1 cellular context compared by ENCODE assay signal in the genomic region with DNA sequence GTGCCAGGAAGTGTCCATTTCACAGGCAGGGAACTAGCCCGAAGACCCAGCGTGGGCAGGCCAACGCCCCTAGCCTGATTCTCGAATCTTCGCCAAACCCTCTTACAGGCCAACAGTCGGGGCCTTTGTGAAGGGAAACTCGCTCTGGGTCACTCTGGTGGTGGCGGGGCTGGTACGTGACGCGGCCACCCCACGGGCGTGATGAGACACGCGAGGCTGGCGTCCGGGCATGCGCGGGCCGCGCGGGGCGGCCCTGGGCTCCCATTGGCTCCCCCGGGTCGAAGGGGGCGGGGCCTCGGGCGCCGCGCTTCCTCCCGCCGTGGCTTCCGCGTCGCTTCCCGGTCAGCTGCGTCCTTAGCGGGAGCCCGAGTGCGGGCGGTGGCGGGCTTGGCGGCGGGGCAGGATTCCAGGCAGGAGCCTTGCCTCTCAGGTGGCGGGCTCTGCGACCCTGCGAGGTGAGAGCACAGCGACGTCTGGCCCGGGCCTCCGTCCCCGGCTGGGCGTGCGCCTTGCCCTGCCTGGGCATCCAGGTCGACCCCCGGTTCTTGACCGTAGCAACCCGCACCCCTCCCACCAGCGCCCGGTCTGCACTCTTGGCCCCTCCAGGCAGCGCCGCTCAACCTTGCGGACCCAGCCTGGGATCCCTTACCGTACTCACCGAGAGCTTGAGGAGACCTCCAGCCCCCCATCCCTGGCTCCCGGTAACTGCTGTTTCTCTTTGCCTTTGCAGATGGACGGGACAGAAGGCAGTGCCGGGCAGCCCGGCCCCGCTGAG.
TF ChIP-seq lines count a peak whose summit lies in the region.

A gene with protein sequence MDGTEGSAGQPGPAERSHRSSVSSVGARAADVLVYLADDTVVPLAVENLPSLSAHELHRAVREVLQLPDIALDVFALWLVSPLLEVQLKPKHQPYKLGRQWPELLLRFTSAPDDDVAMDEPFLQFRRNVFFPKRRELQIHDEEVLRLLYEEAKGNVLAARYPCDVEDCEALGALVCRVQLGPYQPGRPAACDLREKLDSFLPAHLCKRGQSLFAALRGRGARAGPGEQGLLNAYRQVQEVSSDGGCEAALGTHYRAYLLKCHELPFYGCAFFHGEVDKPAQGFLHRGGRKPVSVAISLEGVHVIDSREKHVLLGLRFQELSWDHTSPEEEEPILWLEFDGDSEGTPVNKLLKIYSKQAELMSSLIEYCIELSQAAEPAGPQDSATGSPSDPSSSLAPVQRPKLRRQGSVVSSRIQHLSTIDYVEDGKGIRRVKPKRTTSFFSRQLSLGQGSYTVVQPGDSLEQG (plus strand): TSS at position 331 of the 775 bp plus-strand sequence. CDS start 400 bp downstream, at position 731.

TF ChIP-seq in GM12878, 131 proteins besides CTCF, POLR2A, EP300 and RAD21 (continued from another document and continues in another):
- TF ChIP-seq, protein P1, sequence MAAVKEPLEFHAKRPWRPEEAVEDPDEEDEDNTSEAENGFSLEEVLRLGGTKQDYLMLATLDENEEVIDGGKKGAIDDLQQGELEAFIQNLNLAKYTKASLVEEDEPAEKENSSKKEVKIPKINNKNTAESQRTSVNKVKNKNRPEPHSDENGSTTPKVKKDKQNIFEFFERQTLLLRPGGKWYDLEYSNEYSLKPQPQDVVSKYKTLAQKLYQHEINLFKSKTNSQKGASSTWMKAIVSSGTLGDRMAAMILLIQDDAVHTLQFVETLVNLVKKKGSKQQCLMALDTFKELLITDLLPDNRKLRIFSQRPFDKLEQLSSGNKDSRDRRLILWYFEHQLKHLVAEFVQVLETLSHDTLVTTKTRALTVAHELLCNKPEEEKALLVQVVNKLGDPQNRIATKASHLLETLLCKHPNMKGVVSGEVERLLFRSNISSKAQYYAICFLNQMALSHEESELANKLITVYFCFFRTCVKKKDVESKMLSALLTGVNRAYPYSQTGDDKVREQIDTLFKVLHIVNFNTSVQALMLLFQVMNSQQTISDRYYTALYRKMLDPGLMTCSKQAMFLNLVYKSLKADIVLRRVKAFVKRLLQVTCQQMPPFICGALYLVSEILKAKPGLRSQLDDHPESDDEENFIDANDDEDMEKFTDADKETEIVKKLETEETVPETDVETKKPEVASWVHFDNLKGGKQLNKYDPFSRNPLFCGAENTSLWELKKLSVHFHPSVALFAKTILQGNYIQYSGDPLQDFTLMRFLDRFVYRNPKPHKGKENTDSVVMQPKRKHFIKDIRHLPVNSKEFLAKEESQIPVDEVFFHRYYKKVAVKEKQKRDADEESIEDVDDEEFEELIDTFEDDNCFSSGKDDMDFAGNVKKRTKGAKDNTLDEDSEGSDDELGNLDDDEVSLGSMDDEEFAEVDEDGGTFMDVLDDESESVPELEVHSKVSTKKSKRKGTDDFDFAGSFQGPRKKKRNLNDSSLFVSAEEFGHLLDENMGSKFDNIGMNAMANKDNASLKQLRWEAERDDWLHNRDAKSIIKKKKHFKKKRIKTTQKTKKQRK (IDR thresholded peaks at IDR 0.05; ENCODE audit: low read depth, low read length) = no peak
- TF ChIP-seq, protein P2, sequence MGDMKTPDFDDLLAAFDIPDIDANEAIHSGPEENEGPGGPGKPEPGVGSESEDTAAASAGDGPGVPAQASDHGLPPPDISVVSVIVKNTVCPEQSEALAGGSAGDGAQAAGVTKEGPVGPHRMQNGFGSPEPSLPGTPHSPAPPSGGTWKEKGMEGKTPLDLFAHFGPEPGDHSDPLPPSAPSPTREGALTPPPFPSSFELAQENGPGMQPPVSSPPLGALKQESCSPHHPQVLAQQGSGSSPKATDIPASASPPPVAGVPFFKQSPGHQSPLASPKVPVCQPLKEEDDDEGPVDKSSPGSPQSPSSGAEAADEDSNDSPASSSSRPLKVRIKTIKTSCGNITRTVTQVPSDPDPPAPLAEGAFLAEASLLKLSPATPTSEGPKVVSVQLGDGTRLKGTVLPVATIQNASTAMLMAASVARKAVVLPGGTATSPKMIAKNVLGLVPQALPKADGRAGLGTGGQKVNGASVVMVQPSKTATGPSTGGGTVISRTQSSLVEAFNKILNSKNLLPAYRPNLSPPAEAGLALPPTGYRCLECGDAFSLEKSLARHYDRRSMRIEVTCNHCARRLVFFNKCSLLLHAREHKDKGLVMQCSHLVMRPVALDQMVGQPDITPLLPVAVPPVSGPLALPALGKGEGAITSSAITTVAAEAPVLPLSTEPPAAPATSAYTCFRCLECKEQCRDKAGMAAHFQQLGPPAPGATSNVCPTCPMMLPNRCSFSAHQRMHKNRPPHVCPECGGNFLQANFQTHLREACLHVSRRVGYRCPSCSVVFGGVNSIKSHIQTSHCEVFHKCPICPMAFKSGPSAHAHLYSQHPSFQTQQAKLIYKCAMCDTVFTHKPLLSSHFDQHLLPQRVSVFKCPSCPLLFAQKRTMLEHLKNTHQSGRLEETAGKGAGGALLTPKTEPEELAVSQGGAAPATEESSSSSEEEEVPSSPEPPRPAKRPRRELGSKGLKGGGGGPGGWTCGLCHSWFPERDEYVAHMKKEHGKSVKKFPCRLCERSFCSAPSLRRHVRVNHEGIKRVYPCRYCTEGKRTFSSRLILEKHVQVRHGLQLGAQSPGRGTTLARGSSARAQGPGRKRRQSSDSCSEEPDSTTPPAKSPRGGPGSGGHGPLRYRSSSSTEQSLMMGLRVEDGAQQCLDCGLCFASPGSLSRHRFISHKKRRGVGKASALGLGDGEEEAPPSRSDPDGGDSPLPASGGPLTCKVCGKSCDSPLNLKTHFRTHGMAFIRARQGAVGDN (IDR thresholded peaks at IDR 0.05) = peak; percentile 98
- TF ChIP-seq YY1 (IDR thresholded peaks at IDR 0.05; ENCODE audit: low read depth, low read length) (no peak), HDGF (IDR thresholded peaks at IDR 0.05) (0 out of 2 replicates have a peak, but pooled peaks have one; percentile 14), NR2F1 (conservative IDR thresholded peaks at IDR 0.05) (peak; percentile 54; the same call in 1 of the 2 replicates), MTA2 (IDR thresholded peaks at IDR 0.05; ENCODE audit: low read depth) (peak; percentile 71), IKZF1 (conservative IDR thresholded peaks at IDR 0.05) (peak; percentile 91), EED (IDR thresholded peaks at IDR 0.05; ENCODE audit: low read depth) (peak; percentile 41; the same call in 1 of the 2 replicates), CEBPB (IDR thresholded peaks at IDR 0.05; ENCODE audit: borderline replicate concordance in 1 of 2, low read depth in 2 of 2, low read length in 2 of 2) (no peak), CBX3 (IDR thresholded peaks at IDR 0.05; ENCODE audit: borderline replicate concordance, low read depth) (no peak), BRCA1 (IDR thresholded peaks at IDR 0.05; ENCODE audit: low read depth, low read length) (no peak), ZNF622 (IDR thresholded peaks at IDR 0.05) (no peak), LARP7 (IDR thresholded peaks at IDR 0.05) (peak; percentile 84), SMAD5 (IDR thresholded peaks at IDR 0.05; ENCODE audit: low read depth) (peak; percentile 67; the same call in 1 of the 2 replicates), CBFB (IDR thresholded peaks at IDR 0.05; ENCODE audit: low read depth) (no peak), MYC (IDR thresholded peaks at IDR 0.05; ENCODE audit: insufficient read depth, insufficient read length, insufficient replicate concordance, low read length, severe bottlenecking) (peak; percentile 44), POLR2AphosphoS2 (IDR thresholded peaks at IDR 0.05; ENCODE audit: low read depth, low read length) (0 out of 2 replicates have a peak, but pooled peaks have one; percentile 66), PML (IDR thresholded peaks at IDR 0.05; ENCODE audit: low read length) (peak; percentile 60; the same call in 1 of the 2 replicates), NR2C2 (IDR thresholded peaks at IDR 0.05; ENCODE audit: borderline replicate concordance, control insufficient read depth, insufficient read length, low read depth) (no peak), MTA3 (IDR thresholded peaks at IDR 0.05; ENCODE audit: borderline replicate concordance, low read length) (no peak), PAX5 (IDR thresholded peaks at IDR 0.05; ENCODE audit: borderline replicate concordance, low read depth, low read length) (no peak), ESRRA (IDR thresholded peaks at IDR 0.05; ENCODE audit: low read length) (no peak), ZBED1 (IDR thresholded peaks at IDR 0.05; ENCODE audit: borderline replicate concordance) (no peak), SIX5 (IDR thresholded peaks at IDR 0.05; ENCODE audit: low read depth, low read length, severe bottlenecking) (no peak), RUNX3 (IDR thresholded peaks at IDR 0.05; ENCODE audit: low read length) (no peak), YBX1 (IDR thresholded peaks at IDR 0.05) (no peak), RAD51 (IDR thresholded peaks at IDR 0.05) (no peak), BCL11A (IDR thresholded peaks at IDR 0.05; ENCODE audit: low read depth, low read length) (no peak), ZNF207 (IDR thresholded peaks at IDR 0.05; ENCODE audit: borderline replicate concordance) (peak; percentile 32; the same call in 1 of the 2 replicates), CREM (IDR thresholded peaks at IDR 0.05; ENCODE audit: low read depth) (peak; percentile 42; the same call in 1 of the 2 replicates)
- TF ChIP-seq, protein P3, sequence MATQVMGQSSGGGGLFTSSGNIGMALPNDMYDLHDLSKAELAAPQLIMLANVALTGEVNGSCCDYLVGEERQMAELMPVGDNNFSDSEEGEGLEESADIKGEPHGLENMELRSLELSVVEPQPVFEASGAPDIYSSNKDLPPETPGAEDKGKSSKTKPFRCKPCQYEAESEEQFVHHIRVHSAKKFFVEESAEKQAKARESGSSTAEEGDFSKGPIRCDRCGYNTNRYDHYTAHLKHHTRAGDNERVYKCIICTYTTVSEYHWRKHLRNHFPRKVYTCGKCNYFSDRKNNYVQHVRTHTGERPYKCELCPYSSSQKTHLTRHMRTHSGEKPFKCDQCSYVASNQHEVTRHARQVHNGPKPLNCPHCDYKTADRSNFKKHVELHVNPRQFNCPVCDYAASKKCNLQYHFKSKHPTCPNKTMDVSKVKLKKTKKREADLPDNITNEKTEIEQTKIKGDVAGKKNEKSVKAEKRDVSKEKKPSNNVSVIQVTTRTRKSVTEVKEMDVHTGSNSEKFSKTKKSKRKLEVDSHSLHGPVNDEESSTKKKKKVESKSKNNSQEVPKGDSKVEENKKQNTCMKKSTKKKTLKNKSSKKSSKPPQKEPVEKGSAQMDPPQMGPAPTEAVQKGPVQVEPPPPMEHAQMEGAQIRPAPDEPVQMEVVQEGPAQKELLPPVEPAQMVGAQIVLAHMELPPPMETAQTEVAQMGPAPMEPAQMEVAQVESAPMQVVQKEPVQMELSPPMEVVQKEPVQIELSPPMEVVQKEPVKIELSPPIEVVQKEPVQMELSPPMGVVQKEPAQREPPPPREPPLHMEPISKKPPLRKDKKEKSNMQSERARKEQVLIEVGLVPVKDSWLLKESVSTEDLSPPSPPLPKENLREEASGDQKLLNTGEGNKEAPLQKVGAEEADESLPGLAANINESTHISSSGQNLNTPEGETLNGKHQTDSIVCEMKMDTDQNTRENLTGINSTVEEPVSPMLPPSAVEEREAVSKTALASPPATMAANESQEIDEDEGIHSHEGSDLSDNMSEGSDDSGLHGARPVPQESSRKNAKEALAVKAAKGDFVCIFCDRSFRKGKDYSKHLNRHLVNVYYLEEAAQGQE (IDR thresholded peaks at IDR 0.05; ENCODE audit: low read depth, low read length) = no peak
- TF ChIP-seq, protein P4, sequence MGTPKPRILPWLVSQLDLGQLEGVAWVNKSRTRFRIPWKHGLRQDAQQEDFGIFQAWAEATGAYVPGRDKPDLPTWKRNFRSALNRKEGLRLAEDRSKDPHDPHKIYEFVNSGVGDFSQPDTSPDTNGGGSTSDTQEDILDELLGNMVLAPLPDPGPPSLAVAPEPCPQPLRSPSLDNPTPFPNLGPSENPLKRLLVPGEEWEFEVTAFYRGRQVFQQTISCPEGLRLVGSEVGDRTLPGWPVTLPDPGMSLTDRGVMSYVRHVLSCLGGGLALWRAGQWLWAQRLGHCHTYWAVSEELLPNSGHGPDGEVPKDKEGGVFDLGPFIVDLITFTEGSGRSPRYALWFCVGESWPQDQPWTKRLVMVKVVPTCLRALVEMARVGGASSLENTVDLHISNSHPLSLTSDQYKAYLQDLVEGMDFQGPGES (IDR thresholded peaks at IDR 0.05) = 0 out of 2 replicates have a peak, but pooled peaks have one; percentile 28
- TF ChIP-seq, protein P5, sequence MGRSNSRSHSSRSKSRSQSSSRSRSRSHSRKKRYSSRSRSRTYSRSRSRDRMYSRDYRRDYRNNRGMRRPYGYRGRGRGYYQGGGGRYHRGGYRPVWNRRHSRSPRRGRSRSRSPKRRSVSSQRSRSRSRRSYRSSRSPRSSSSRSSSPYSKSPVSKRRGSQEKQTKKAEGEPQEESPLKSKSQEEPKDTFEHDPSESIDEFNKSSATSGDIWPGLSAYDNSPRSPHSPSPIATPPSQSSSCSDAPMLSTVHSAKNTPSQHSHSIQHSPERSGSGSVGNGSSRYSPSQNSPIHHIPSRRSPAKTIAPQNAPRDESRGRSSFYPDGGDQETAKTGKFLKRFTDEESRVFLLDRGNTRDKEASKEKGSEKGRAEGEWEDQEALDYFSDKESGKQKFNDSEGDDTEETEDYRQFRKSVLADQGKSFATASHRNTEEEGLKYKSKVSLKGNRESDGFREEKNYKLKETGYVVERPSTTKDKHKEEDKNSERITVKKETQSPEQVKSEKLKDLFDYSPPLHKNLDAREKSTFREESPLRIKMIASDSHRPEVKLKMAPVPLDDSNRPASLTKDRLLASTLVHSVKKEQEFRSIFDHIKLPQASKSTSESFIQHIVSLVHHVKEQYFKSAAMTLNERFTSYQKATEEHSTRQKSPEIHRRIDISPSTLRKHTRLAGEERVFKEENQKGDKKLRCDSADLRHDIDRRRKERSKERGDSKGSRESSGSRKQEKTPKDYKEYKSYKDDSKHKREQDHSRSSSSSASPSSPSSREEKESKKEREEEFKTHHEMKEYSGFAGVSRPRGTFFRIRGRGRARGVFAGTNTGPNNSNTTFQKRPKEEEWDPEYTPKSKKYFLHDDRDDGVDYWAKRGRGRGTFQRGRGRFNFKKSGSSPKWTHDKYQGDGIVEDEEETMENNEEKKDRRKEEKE (IDR thresholded peaks at IDR 0.05) = no peak
- TF ChIP-seq, protein P6, sequence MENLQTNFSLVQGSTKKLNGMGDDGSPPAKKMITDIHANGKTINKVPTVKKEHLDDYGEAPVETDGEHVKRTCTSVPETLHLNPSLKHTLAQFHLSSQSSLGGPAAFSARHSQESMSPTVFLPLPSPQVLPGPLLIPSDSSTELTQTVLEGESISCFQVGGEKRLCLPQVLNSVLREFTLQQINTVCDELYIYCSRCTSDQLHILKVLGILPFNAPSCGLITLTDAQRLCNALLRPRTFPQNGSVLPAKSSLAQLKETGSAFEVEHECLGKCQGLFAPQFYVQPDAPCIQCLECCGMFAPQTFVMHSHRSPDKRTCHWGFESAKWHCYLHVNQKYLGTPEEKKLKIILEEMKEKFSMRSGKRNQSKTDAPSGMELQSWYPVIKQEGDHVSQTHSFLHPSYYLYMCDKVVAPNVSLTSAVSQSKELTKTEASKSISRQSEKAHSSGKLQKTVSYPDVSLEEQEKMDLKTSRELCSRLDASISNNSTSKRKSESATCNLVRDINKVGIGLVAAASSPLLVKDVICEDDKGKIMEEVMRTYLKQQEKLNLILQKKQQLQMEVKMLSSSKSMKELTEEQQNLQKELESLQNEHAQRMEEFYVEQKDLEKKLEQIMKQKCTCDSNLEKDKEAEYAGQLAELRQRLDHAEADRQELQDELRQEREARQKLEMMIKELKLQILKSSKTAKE (IDR thresholded peaks at IDR 0.05; ENCODE audit: low read depth, poor library complexity, severe bottlenecking) = no peak
